In the genomic region with DNA sequence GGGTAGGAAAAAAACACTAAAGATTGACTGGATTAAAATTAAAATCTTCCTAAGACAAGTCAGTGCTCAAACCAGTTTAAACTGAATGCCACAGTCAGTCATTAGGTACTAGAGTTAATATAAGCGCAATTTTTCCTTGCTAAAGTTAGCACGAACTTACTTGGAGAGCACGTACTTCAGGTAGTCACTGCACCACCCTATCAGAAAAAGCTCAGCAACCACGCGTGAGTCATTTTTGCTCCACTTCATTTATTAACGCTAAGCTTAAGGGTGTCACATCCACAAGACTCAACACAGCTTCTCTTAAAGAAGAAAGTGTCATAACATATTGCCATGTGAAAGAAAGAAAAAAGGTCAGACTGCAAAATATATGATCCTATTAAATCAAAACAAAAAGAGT, we compare ENCODE assay signal across 27 cellular contexts. TPM values are rescaled to one million over a fixed set of nuclear protein-coding genes. Genes with fewer than 3 reads are reported as not detected.
DNase-seq lines count a peak whose midpoint lies in the region; ATAC-seq, FAIRE-seq and TF ChIP-seq lines count a peak whose summit lies in the region.
"Had no signal": no experiment of that assay in that cellular context is flagged by ENCODE, and none has a peak within 500 bp of the region (broad histone marks: within the 10 kb centered on the region; RNA-seq: fewer than 3 reads in every experiment).

No MANE protein-coding gene starts in this region.

- H3K9me3 Mint-ChIP-seq in activated CD4-positive, alpha-beta T cell treated with anti-CD3 and anti-CD28 coated beads, Interleukin-2, amount 10 ng/mL, durations not matched to agents 7 days and 5 days, result no peaks in the 10 kb centered on the region
- H3K9me3 Mint-ChIP-seq: activated T-helper 1 cell treated with anti-CD3 and anti-CD28 coated beads, Interleukin-12 subunit alpha, Interleukin-12 subunit beta, Interleukin-2, Interleukin-4 antibody, amounts not matched to agents 30 ng/mL and 10 ng/mL and 1 ng/mL, durations not matched to agents 14 hours and 24 hours and 36 hours; CD14-positive monocyte; effector memory CD8-positive, alpha-beta T cell; nephron progenitor cell had no signal

- TF ChIP-seq CTCF in left ventricle myocardium inferior (IDR thresholded peaks at IDR 0.05; ENCODE audit: borderline replicate concordance) (no peak), bronchial epithelial cell (IDR thresholded peaks at IDR 0.05; ENCODE audit: insufficient read depth, low read length, severe bottlenecking) (no peak), lower lobe of right lung (IDR thresholded peaks at IDR 0.05) (no peak), ascending aorta (IDR thresholded peaks at IDR 0.05) (no peak)

- no peaks in the 10 kb centered on the region for H3K27me3 ChIP-seq in left ventricle myocardium inferior (ENCODE audit: low read depth)
- no peaks in the 10 kb centered on the region for H3K27me3 ChIP-seq in bronchial epithelial cell (ENCODE audit: control insufficient read depth, insufficient read depth, low read length)
- H3K27me3 ChIP-seq in lower lobe of right lung (ENCODE audit: low read depth), result no peaks in the 10 kb centered on the region
- no peaks in the 10 kb centered on the region for H3K27me3 ChIP-seq in ascending aorta
- H3K27me3 ChIP-seq: SJSA1, vagina had no signal

- no peak for ATAC-seq in Right ventricle myocardium inferior
- ATAC-seq in lower lobe of right lung, result peak; percentile 77 to 85
- ATAC-seq: effector memory CD8-positive, alpha-beta T cell; PC-3 had no signal

- DNase-seq in left ventricle myocardium inferior (no peak), Right ventricle myocardium inferior (ENCODE audit: missing footprints) (no peak), bronchial epithelial cell (ENCODE audit: low read depth) (peak; percentile 91), lower lobe of right lung (no peak), NCI-H526 (lab: John Stamatoyannopoulos, UW) (no peak), hippocampal formation (lab: John Stamatoyannopoulos, UW) (no peak), ascending aorta (ENCODE audit: low spot score in 2 of 2) (no peak)
- no peak for DNase-seq in activated CD4-positive, alpha-beta T cell treated with anti-CD3 and anti-CD28 coated beads, Interleukin-2, amount 10 ng/mL, durations not matched to agents 7 days and 5 days
- DNase-seq: activated CD4-positive, alpha-beta T cell treated with anti-CD3 and anti-CD28 coated beads for 4 hours; activated naive CD4-positive, alpha-beta T cell treated with anti-CD3 and anti-CD28 coated beads, Interleukin-2, amount 50 U/mL, for 16 hours; effector memory CD8-positive, alpha-beta T cell; glutamatergic neuron; HCEC 1CT; NCI-H1092; NCI-H1930; NCI-H446; nephron progenitor cell; PC-3; posterior cingulate gyrus; stimulated activated CD4-positive, alpha-beta T cell treated with anti-CD3 and anti-CD28 coated beads, Interleukin-1b, Interleukin-23, amount 100 ng/mL, for 48 hours; substantia nigra had no signal

- no peaks in the 10 kb centered on the region for H3K27me3 Mint-ChIP-seq in activated CD4-positive, alpha-beta T cell treated with anti-CD3 and anti-CD28 coated beads, Interleukin-2, amount 10 ng/mL, durations not matched to agents 7 days and 5 days
- H3K27me3 Mint-ChIP-seq: effector memory CD8-positive, alpha-beta T cell had no signal

- H3K27ac Mint-ChIP-seq in activated CD4-positive, alpha-beta T cell treated with anti-CD3 and anti-CD28 coated beads, Interleukin-2, amount 10 ng/mL, durations not matched to agents 7 days and 5 days, result no peak overlapping the region
- H3K27ac Mint-ChIP-seq: activated T-helper 1 cell treated with anti-CD3 and anti-CD28 coated beads, Interleukin-12 subunit alpha, Interleukin-12 subunit beta, Interleukin-2, Interleukin-4 antibody, amounts not matched to agents 30 ng/mL and 10 ng/mL and 1 ng/mL, durations not matched to agents 14 hours and 24 hours and 36 hours; nephron progenitor cell had no signal

- peak overlapping the region; percentile 49 for H3K27ac ChIP-seq in left ventricle myocardium inferior (replicated peaks)
- no peak overlapping the region for H3K27ac ChIP-seq in lower lobe of right lung
- H3K27ac ChIP-seq in ascending aorta, result no peak overlapping the region
- H3K27ac ChIP-seq: SJSA1, vagina had no signal

- H3K9me3 ChIP-seq in left ventricle myocardium inferior (replicated peaks), result no peaks in the 10 kb centered on the region
- H3K9me3 ChIP-seq in lower lobe of right lung, result no peaks in the 10 kb centered on the region
- no peaks in the 10 kb centered on the region for H3K9me3 ChIP-seq in ascending aorta
- H3K9me3 ChIP-seq: SJSA1, vagina had no signal

- CTCF ChIA-PET in activated CD4-positive, alpha-beta T cell treated with anti-CD3 and anti-CD28 coated beads, Interleukin-2, amount 10 ng/mL, durations not matched to agents 7 days and 5 days (lab: Charles Lee), result interaction anchor here (1.0 to 1.3 kb wide), 2 partner anchors 39 to 731 kb away, joined by 3 read pairs; no protein-coding TSS in a partner anchor

- H3K36me3 ChIP-seq in left ventricle myocardium inferior (peaks cover 27% of the 10 kb centered on the region), bronchial epithelial cell (ENCODE audit: control insufficient read depth, insufficient read depth, low read length) (peaks cover 2% of the 10 kb centered on the region), lower lobe of right lung (peaks cover 32% of the 10 kb centered on the region), ascending aorta (peaks cover 19 to 23% of the 10 kb centered on the region in 2 donors)
- H3K36me3 ChIP-seq: SJSA1 had no signal

- intact Hi-C loops in left ventricle myocardium inferior (cut with micrococcal nuclease), result no loop called here
- intact Hi-C loops in Right ventricle myocardium inferior (cut with DNase I), result loop anchor here (5.0 kb wide), 1 partner anchor 58 kb away; no protein-coding TSS in a partner anchor
- intact Hi-C loops in lower lobe of right lung (cut with DNase I), result no loop called here
- intact Hi-C loops in ascending aorta (cut with DNase I), result no loop called here

- peaks cover 15% of the 10 kb centered on the region for H3K36me3 Mint-ChIP-seq in activated CD4-positive, alpha-beta T cell treated with anti-CD3 and anti-CD28 coated beads, Interleukin-2, amount 10 ng/mL, durations not matched to agents 7 days and 5 days (ENCODE audit: low read depth)

- H3K4me1 Mint-ChIP-seq in activated CD4-positive, alpha-beta T cell treated with anti-CD3 and anti-CD28 coated beads, Interleukin-2, amount 10 ng/mL, durations not matched to agents 7 days and 5 days, result peaks cover 11% of the 10 kb centered on the region

- FAIRE-seq in bronchial epithelial cell (lab: Jason Lieb, UNC), result no peak
- FAIRE-seq: colon, HTR-8/SVneo had no signal

- H3K4me3 Mint-ChIP-seq in activated CD4-positive, alpha-beta T cell treated with anti-CD3 and anti-CD28 coated beads, Interleukin-2, amount 10 ng/mL, durations not matched to agents 7 days and 5 days, result no peak overlapping the region
- H3K4me3 Mint-ChIP-seq: activated T-helper 1 cell treated with anti-CD3 and anti-CD28 coated beads, Interleukin-12 subunit alpha, Interleukin-12 subunit beta, Interleukin-2, Interleukin-4 antibody, amounts not matched to agents 30 ng/mL and 10 ng/mL and 1 ng/mL, durations not matched to agents 14 hours and 24 hours and 36 hours; CD14-positive monocyte; effector memory CD8-positive, alpha-beta T cell; nephron progenitor cell had no signal

- POLR2A ChIA-PET in activated CD4-positive, alpha-beta T cell treated with anti-CD3 and anti-CD28 coated beads, Interleukin-2, amount 10 ng/mL, durations not matched to agents 7 days and 5 days (lab: Charles Lee), result no interaction called here

- H3K4me1 ChIP-seq in left ventricle myocardium inferior (peaks cover 46% of the 10 kb centered on the region), lower lobe of right lung (peaks cover 12% of the 10 kb centered on the region), ascending aorta (peaks cover 0 to 8% of the 10 kb centered on the region in 2 donors)
- H3K4me1 ChIP-seq: SJSA1 had no signal

- H3K4me3 ChIP-seq in left ventricle myocardium inferior, result no peak overlapping the region
- H3K4me3 ChIP-seq in bronchial epithelial cell (ENCODE audit: low read depth, low read length), result no peak overlapping the region
- H3K4me3 ChIP-seq in lower lobe of right lung, result no peak overlapping the region
- H3K4me3 ChIP-seq in ascending aorta, result no peak overlapping the region
- H3K4me3 ChIP-seq: SJSA1, vagina had no signal

RNA-seq across cellular contexts. Expression of a gene that starts 53.1 kb away (rescaled TPM):
- total RNA-seq in left ventricle myocardium inferior, result 58.0 TPM
- total RNA-seq in Right ventricle myocardium inferior, result 56.1 TPM
- 14.7 and 23.0 TPM in 2 replicates for total RNA-seq in bronchial epithelial cell
- total RNA-seq in lower lobe of right lung, result 41.3 TPM
- total RNA-seq in ascending aorta, result 94.6 TPM
- 10 to 100 TPM; 14.3 to 16.8 TPM for total RNA-seq in activated CD4-positive, alpha-beta T cell treated with anti-CD3 and anti-CD28 coated beads, Interleukin-2, amount 10 ng/mL, durations not matched to agents 7 days and 5 days
